In the genomic region with DNA sequence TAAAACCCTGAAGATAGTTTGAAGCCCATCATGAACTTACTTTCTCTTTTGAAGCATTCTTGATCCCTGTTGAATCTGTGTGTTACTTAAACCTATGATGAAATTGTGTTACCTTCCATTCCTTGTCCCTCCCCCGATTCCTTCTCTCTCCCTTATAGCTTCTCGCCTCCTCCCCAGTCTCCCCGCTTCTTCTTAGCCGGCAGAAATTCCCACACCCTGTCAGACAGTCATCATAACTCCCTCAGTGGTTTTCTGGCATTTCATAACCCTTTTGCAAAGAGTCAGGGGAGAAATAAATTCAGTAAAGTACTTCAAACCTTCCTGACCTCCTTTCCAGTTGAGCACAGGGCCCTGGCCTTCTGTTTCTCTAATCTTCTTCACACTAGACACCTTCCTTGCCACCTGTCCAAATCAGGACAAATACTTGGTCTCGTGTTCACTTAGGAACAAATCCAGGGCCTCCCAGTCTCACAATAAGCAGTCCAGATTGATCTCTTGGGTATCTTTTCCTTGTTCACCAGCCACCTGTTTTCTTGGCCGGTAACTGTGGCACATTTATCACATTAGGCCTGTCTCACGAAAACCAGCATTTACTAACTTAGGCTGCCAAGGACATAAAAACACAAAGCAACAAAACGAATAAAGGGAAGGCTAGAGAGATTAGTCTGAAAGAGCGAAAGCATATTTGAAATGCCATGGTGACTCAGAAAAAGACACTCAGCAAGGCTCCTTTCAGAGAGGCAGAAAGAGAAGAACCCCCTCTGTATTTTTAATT, we compare ENCODE assay signal across 16 cellular contexts.
DNase-seq lines count a peak whose midpoint lies in the region; ATAC-seq and TF ChIP-seq lines count a peak whose summit lies in the region.
"Had no signal": no experiment of that assay in that cellular context is flagged by ENCODE, and none has a peak within 500 bp of the region (broad histone marks: within the 10 kb centered on the region; RNA-seq: fewer than 3 reads in every experiment).

No MANE protein-coding gene starts in this region.

- H2AFZ ChIP-seq in smooth muscle cell (ENCODE audit: low read depth) = no peak overlapping the region

- no peaks in the 10 kb centered on the region for H3K36me3 Mint-ChIP-seq in osteocyte (ENCODE audit: unreplicated experiment)
- H3K36me3 Mint-ChIP-seq: activated naive CD8-positive, alpha-beta T cell; naive thymus-derived CD4-positive, alpha-beta T cell had no signal

- H3K4me1 ChIP-seq in left lung (no peaks in the 10 kb centered on the region), smooth muscle cell (ENCODE audit: low read depth) (peaks cover 38% of the 10 kb centered on the region)
- H3K4me1 ChIP-seq: heart right ventricle had no signal

- no peak overlapping the region for H3K9ac ChIP-seq in smooth muscle cell (ENCODE audit: low read depth)

- no peaks in the 10 kb centered on the region for H3K9me3 ChIP-seq in left lung
- no peaks in the 10 kb centered on the region for H3K9me3 ChIP-seq in smooth muscle cell (replicated peaks; ENCODE audit: low read depth)
- H3K9me3 ChIP-seq: heart right ventricle had no signal

- no peaks in the 10 kb centered on the region for H3K9me3 Mint-ChIP-seq in osteocyte (ENCODE audit: unreplicated experiment)
- H3K9me3 Mint-ChIP-seq: naive thymus-derived CD4-positive, alpha-beta T cell; T-helper 2 cell treated with Interferon-gamma antibody and Interleukin-4, amounts not matched to agents 5 μg/mL and 100 μg/mL, for 36 hours had no signal

- intact Hi-C loops in left lung (cut with DNase I) = no loop called here

- no peaks in the 10 kb centered on the region for H3K79me2 ChIP-seq in smooth muscle cell (ENCODE audit: low read depth)

- TF ChIP-seq CTCF in fibroblast of pulmonary artery (IDR thresholded peaks at IDR 0.05; ENCODE audit: low read length, missing control alignments) = no peak
- no peak for TF ChIP-seq CTCF in osteocyte (IDR thresholded peaks at IDR 0.05)
- no peak for TF ChIP-seq CTCF in left lung (IDR thresholded peaks at IDR 0.05)
- no peak for TF ChIP-seq CTCF in smooth muscle cell (IDR thresholded peaks at IDR 0.05; ENCODE audit: borderline replicate concordance, insufficient read depth, poor library complexity, severe bottlenecking)

- H3K4me3 Mint-ChIP-seq in osteocyte (ENCODE audit: unreplicated experiment) = no peak overlapping the region
- H3K4me3 Mint-ChIP-seq: activated CD4-positive, alpha-beta T cell treated with anti-CD3 and anti-CD28 coated beads for 36 hours; activated naive CD8-positive, alpha-beta T cell; B cell; naive thymus-derived CD4-positive, alpha-beta T cell; T-helper 2 cell treated with Interferon-gamma antibody and Interleukin-4, amounts not matched to agents 5 μg/mL and 100 μg/mL, for 36 hours had no signal

- no peaks in the 10 kb centered on the region for H3K27me3 ChIP-seq in left lung
- no peaks in the 10 kb centered on the region for H3K27me3 ChIP-seq in smooth muscle cell (ENCODE audit: low read depth)
- H3K27me3 ChIP-seq: heart right ventricle had no signal

- no peaks in the 10 kb centered on the region for H3K27me3 Mint-ChIP-seq in osteocyte (ENCODE audit: unreplicated experiment)
- H3K27me3 Mint-ChIP-seq: activated CD4-positive, alpha-beta T cell treated with anti-CD3 and anti-CD28 coated beads for 36 hours; activated naive CD8-positive, alpha-beta T cell; B cell; naive thymus-derived CD4-positive, alpha-beta T cell had no signal

- H3K27ac ChIP-seq in left lung (no peak overlapping the region), smooth muscle cell (ENCODE audit: low read depth) (no peak overlapping the region)
- H3K27ac ChIP-seq: epithelial cell of prostate, heart right ventricle had no signal

- no peaks in the 10 kb centered on the region for H3F3A ChIP-seq in smooth muscle cell (ENCODE audit: low read depth)

- H3K27ac Mint-ChIP-seq in osteocyte (ENCODE audit: unreplicated experiment) = peak overlapping the region; percentile 17
- H3K27ac Mint-ChIP-seq: activated CD4-positive, alpha-beta T cell treated with anti-CD3 and anti-CD28 coated beads for 36 hours; activated naive CD8-positive, alpha-beta T cell; B cell; naive thymus-derived CD4-positive, alpha-beta T cell; T-helper 2 cell treated with Interferon-gamma antibody and Interleukin-4, amounts not matched to agents 5 μg/mL and 100 μg/mL, for 36 hours had no signal

- H4K20me1 ChIP-seq in smooth muscle cell (ENCODE audit: low read depth) = no peaks in the 10 kb centered on the region

- DNase-seq in EH (ENCODE audit: low read depth) = peak; percentile 33
- peak; percentile 12 for DNase-seq in OCI-M1 (lab: John Stamatoyannopoulos, UW)
- DNase-seq in fibroblast of pulmonary artery (ENCODE audit: low read depth) = peak; percentile 2
- no peak for DNase-seq in osteocyte (ENCODE audit: extremely low spot score, unreplicated experiment)
- DNase-seq in left lung = no peak
- no peak for DNase-seq in smooth muscle cell (lab: John Stamatoyannopoulos, UW; ENCODE audit: unreplicated experiment)
- DNase-seq in OCI-M2 (lab: John Stamatoyannopoulos, UW; ENCODE audit: unreplicated experiment) = no peak
- DNase-seq in stimulated activated CD4-positive, alpha-beta T cell treated with anti-CD3 and anti-CD28 coated beads, Interleukin-4, amount 100 ng/mL, for 4 hours = no peak
- DNase-seq: activated CD4-positive, alpha-beta T cell treated with anti-CD3 and anti-CD28 coated beads for 36 hours; heart right ventricle; naive thymus-derived CD4-positive, alpha-beta T cell; Right ventricle myocardium superior had no signal

- no peak overlapping the region for H3K4me2 ChIP-seq in smooth muscle cell

- ATAC-seq in left lung = no peak
- ATAC-seq: activated CD4-positive, alpha-beta T cell treated with anti-CD3 and anti-CD28 coated beads for 36 hours; heart right ventricle; naive thymus-derived CD4-positive, alpha-beta T cell had no signal

- 55% methylated on average over 9 of the region's 9 CpGs for WGBS in smooth muscle cell (ENCODE audit: low lambda C conversion rate)

- H3K4me3 ChIP-seq in fibroblast of pulmonary artery (replicated peaks; ENCODE audit: low read depth, low read length) = no peak overlapping the region
- H3K4me3 ChIP-seq in left lung = no peak overlapping the region
- H3K4me3 ChIP-seq in smooth muscle cell = no peak overlapping the region
- H3K4me3 ChIP-seq: heart right ventricle had no signal

- H3K36me3 ChIP-seq in left lung = no peaks in the 10 kb centered on the region
- H3K36me3 ChIP-seq in smooth muscle cell (ENCODE audit: low read depth) = no peaks in the 10 kb centered on the region
- H3K36me3 ChIP-seq: heart right ventricle had no signal

- H3K4me1 Mint-ChIP-seq in osteocyte (ENCODE audit: unreplicated experiment) = peaks cover 26% of the 10 kb centered on the region
- H3K4me1 Mint-ChIP-seq: activated CD4-positive, alpha-beta T cell treated with anti-CD3 and anti-CD28 coated beads for 36 hours; B cell; naive thymus-derived CD4-positive, alpha-beta T cell had no signal

Comparison
In these comparisons a context has a peak if more than half of its experiments do, and no peak if none do; other contexts are left out.
1. DNase-seq: peak in EH (single experiment), OCI-M1 (single experiment) and fibroblast of pulmonary artery (single experiment); none in osteocyte (single experiment), left lung (0 of 2), smooth muscle cell (single experiment), OCI-M2 (single experiment) and stimulated activated CD4-positive, alpha-beta T cell treated with anti-CD3 and anti-CD28 coated beads, Interleukin-4, amount 100 ng/mL, for 4 hours (0 of 2).